In the genomic region with DNA sequence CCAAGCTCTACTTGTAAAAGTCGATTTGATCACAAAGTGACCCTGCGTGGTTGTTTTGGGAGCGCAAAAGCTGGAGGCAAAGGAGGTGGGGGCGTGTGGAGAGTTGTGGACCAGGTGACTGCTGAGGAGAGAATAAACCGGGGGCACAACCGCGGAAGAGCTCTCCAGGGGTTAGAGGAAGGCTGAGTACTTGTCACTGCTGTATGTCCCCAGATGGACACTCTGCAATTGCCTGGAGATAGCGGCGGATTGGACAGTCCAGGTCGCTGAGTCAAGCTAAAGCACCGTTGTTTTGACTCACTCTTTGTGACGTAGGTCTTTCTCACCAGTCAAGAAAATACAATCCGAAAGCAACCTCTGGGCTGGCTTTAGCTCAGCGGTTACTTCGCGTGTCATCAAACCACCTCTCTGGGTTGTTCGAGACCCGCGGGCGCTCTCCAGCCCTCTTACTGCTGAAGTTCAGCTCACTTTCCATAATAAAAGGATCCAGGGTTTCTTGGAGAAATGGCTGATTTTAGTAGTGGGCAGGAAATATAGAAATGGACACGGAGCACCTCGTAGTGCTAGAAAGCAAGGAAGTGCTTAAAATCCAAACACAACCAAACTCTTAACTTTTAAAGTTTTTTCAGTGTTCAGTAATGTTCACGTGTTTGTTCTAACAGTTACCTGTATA, we compare ENCODE assay signal across 9 cellular contexts. TPM values are rescaled to one million over a fixed set of nuclear protein-coding genes. Genes with fewer than 3 reads are reported as not detected.
DNase-seq lines count a peak whose midpoint lies in the region; ATAC-seq, FAIRE-seq and TF ChIP-seq lines count a peak whose summit lies in the region.
"Had no signal": no experiment of that assay in that cellular context is flagged by ENCODE, and none has a peak within 500 bp of the region (broad histone marks: within the 10 kb centered on the region; RNA-seq: fewer than 3 reads in every experiment).

No MANE protein-coding gene starts in this region.

- no peak for TF ChIP-seq POLR2A in spleen (IDR thresholded peaks at IDR 0.05)

- DNase-seq in DMS79 treated with DMSO at 0.1 percent for 48 hours (lab: John Stamatoyannopoulos, UW) (peak; percentile 6), UCSD-AML1 (lab: John Stamatoyannopoulos, UW; ENCODE audit: unreplicated experiment) (peak; percentile 33), brain pericyte (ENCODE audit: low read depth, low spot score) (peak; percentile 30), keratinocyte (ENCODE audit: low read depth, low spot score) (peak; percentile 88), spleen (no peak)
- peak; percentile 66 to 72 for DNase-seq in stimulated activated CD4-positive, alpha-beta T cell treated with anti-CD3 and anti-CD28 coated beads, Interleukin-4, amount 100 ng/mL, for 48 hours (ENCODE audit: low read depth in 2 of 2)

- H3K4me2 ChIP-seq in keratinocyte (ENCODE audit: control insufficient read depth, extremely low read depth, insufficient read depth, low read depth, low read length) = peak overlapping the region; percentile 55

- H3K36me3 ChIP-seq in HUES6 (ENCODE audit: control insufficient read depth, insufficient read depth, low read length) (no peaks in the 10 kb centered on the region), keratinocyte (ENCODE audit: control insufficient read depth in 2 of 2, extremely low read depth in 1 of 2, insufficient read depth in 2 of 2, low read length in 2 of 2) (no peaks in the 10 kb centered on the region), spleen (no peaks in the 10 kb centered on the region)

- H2AFZ ChIP-seq in keratinocyte (ENCODE audit: control insufficient read depth, low read length) = peak overlapping the region; percentile 7

- no peaks in the 10 kb centered on the region for H4K20me1 ChIP-seq in keratinocyte (ENCODE audit: control insufficient read depth, extremely low read depth, insufficient read depth, low read length)

- H3K4me3 ChIP-seq in HUES6 (ENCODE audit: low read depth, low read length) = peak overlapping the region; percentile 74
- H3K4me3 ChIP-seq in keratinocyte (ENCODE audit: control insufficient read depth in 2 of 3, extremely low read depth in 1 of 3, insufficient read depth in 2 of 3, low read depth in 1 of 3, low read length in 3 of 3) = peak overlapping the region; percentile 31 to 45 (median 31)
- H3K4me3 ChIP-seq in spleen = peak overlapping the region in 2 of 8 donors; percentile 9 to 46

- dilution Hi-C loops in keratinocyte (cut with MboI; ENCODE audit: extremely low pct_ligation_motif_present, low sequenced_read_pairs) = no loop called here

- H3K9me3 ChIP-seq in HUES6 (ENCODE audit: control insufficient read depth, insufficient read depth, low read depth, low read length) (no peaks in the 10 kb centered on the region), keratinocyte (ENCODE audit: control insufficient read depth, low read depth, low read length) (no peaks in the 10 kb centered on the region), spleen (no peaks in the 10 kb centered on the region)

- intact Hi-C loops in spleen (cut with DNase I; ENCODE audit: low total_unique reads) = no loop called here

- H3K4me1 ChIP-seq in HUES6 (ENCODE audit: control insufficient read depth, insufficient read depth, low read length) (no peaks in the 10 kb centered on the region), keratinocyte (ENCODE audit: control insufficient read depth, extremely low read depth, insufficient read depth, low read length) (no peaks in the 10 kb centered on the region), spleen (peaks cover 0 to 9% (median 0%) of the 10 kb centered on the region in 6 donors)

- ATAC-seq in GM21576 (IDR thresholded peaks at IDR 0.05; ENCODE audit: unreplicated experiment) = peak; percentile 88

- no peak for TF ChIP-seq CTCF in keratinocyte (optimal IDR thresholded peaks at IDR 0.05 in 1 of 3, IDR thresholded peaks at IDR 0.05 in 1 of 3, conservative IDR thresholded peaks at IDR 0.05 in 1 of 3; ENCODE audit: extremely low read depth in 1 of 3, insufficient read depth in 2 of 3, low read length in 3 of 3)
- TF ChIP-seq CTCF in spleen (IDR thresholded peaks at IDR 0.05 in 8 of 11, conservative IDR thresholded peaks at IDR 0.05 in 3 of 11) = no peak

- FAIRE-seq in keratinocyte (lab: Jason Lieb, UNC) = peak; percentile 94

- H3K9me1 ChIP-seq in keratinocyte (ENCODE audit: control insufficient read depth, extremely low read depth, insufficient read depth, low read length) = no peaks in the 10 kb centered on the region

- no peaks in the 10 kb centered on the region for H3K79me2 ChIP-seq in keratinocyte (ENCODE audit: control insufficient read depth, insufficient read depth, low read length)

- H3K27ac ChIP-seq in HUES6 (ENCODE audit: low read depth, low read length) (no peak overlapping the region), keratinocyte (ENCODE audit: control insufficient read depth, insufficient read depth, low read length) (no peak overlapping the region), spleen (no peak overlapping the region)
- H3K27ac ChIP-seq: VCaP had no signal

- H3K27me3 ChIP-seq in HUES6 (ENCODE audit: control insufficient read depth, insufficient read depth, low read length) (no peaks in the 10 kb centered on the region; the same call in 1 of the 2 replicates), keratinocyte (ENCODE audit: control insufficient read depth, extremely low read depth, insufficient read depth, low read length) (no peaks in the 10 kb centered on the region), spleen (replicated peaks in 1 of 7) (peaks cover 0 to 43% (median 0%) of the 10 kb centered on the region in 7 donors)

- peak overlapping the region; percentile 2 for H3K9ac ChIP-seq in HUES6 (ENCODE audit: low read length)
- no peak overlapping the region for H3K9ac ChIP-seq in keratinocyte (ENCODE audit: control insufficient read depth, extremely low read depth, insufficient read depth, low read length)

- WGBS in spleen, 5 donors = 11 to 17% (median 17%) methylated on average over 23 of the region's 23 CpGs

RNA-seq across cellular contexts. Expression of a gene that starts 25.7 kb away (rescaled TPM):
- polyA plus RNA-seq in keratinocyte (47.1 to 75.0 TPM (median 49.2 TPM) in 3 replicates), spleen (10 to 100 TPM; 44.1 to 80.3 (median 57.8) TPM)
- polyA plus RNA-seq in keratinocyte (2011; ENCODE audit: low read depth) = 161 TPM
- 48.6 and 71.2 TPM in 2 replicates for polyA plus RNA-seq in keratinocyte (2011; cell fraction: cytosol; rRNA removed)
- polyA plus RNA-seq in keratinocyte (2011; cell fraction: nucleus; rRNA removed) = 33.3 and 47.6 TPM in 2 replicates
- 67.6 and 72.5 TPM in 2 replicates for polyA plus RNA-seq in keratinocyte (2012; ENCODE audit: low replicate concordance)
- 15.2 to 27.6 TPM (median 17.9 TPM) in 3 replicates for polyA minus RNA-seq in keratinocyte
- polyA minus RNA-seq in keratinocyte (2011; cell fraction: cytosol; rRNA and poly(A)+ RNA removed) = 17.5 TPM
- 7.3 and 10.5 TPM in 2 replicates for polyA minus RNA-seq in keratinocyte (2011; cell fraction: nucleus; rRNA and poly(A)+ RNA removed)
- 10 to 100 TPM; 34.4 to 52.3 (median 43.1) TPM for total RNA-seq in spleen

RNA-seq across cellular contexts. Expression of a gene that starts 34.7 kb away (rescaled TPM):
- 36.8 to 44.5 TPM (median 40.3 TPM) in 3 replicates for polyA plus RNA-seq in keratinocyte
- polyA plus RNA-seq in keratinocyte (2011; ENCODE audit: low read depth) = 29.9 TPM
- polyA plus RNA-seq in keratinocyte (2011; cell fraction: cytosol; rRNA removed) = 27.1 and 39.2 TPM in 2 replicates
- 59.2 and 66.5 TPM in 2 replicates for polyA plus RNA-seq in keratinocyte (2011; cell fraction: nucleus; rRNA removed)
- 25.6 and 26.5 TPM in 2 replicates for polyA plus RNA-seq in keratinocyte (2012; ENCODE audit: low replicate concordance)
- 6.0 to 35.7 TPM (median 24.8 TPM) in 3 replicates for polyA minus RNA-seq in keratinocyte
- 18.6 TPM for polyA minus RNA-seq in keratinocyte (2011; cell fraction: cytosol; rRNA and poly(A)+ RNA removed)
- 23.5 and 30.6 TPM in 2 replicates for polyA minus RNA-seq in keratinocyte (2011; cell fraction: nucleus; rRNA and poly(A)+ RNA removed)
- total RNA-seq in spleen = 10 to 100 TPM; 30.2 to 40.8 (median 37.2) TPM
- 10 to 100 TPM; 16.5 to 26.1 (median 24.1) TPM for polyA plus RNA-seq in spleen

RNA-seq across cellular contexts. Expression of a gene that starts 34.8 kb away (rescaled TPM):
- polyA plus RNA-seq in keratinocyte = 72.0 to 115 TPM (median 87.8 TPM) in 3 replicates
- polyA plus RNA-seq in keratinocyte (2011; ENCODE audit: low read depth) = 114 TPM
- 78.1 and 84.1 TPM in 2 replicates for polyA plus RNA-seq in keratinocyte (2011; cell fraction: cytosol; rRNA removed)
- 124 and 130 TPM in 2 replicates for polyA plus RNA-seq in keratinocyte (2011; cell fraction: nucleus; rRNA removed)
- polyA plus RNA-seq in keratinocyte (2012; ENCODE audit: low replicate concordance) = 62.8 and 95.0 TPM in 2 replicates
- 36.5 to 103 TPM (median 75.3 TPM) in 3 replicates for polyA minus RNA-seq in keratinocyte
- polyA minus RNA-seq in keratinocyte (2011; cell fraction: cytosol; rRNA and poly(A)+ RNA removed) = 53.5 TPM
- polyA minus RNA-seq in keratinocyte (2011; cell fraction: nucleus; rRNA and poly(A)+ RNA removed) = 33.3 and 47.4 TPM in 2 replicates
- 10 to 100 TPM; 41.9 to 53.9 (median 47.6) TPM for total RNA-seq in spleen
- polyA plus RNA-seq in spleen = 10 to 100 TPM; 38.4 to 46.3 (median 45.5) TPM

RNA-seq across cellular contexts. Expression of a gene that starts 52.6 kb away (rescaled TPM):
- 0.22 to 0.48 TPM (median 0.23 TPM) in 3 replicates for polyA plus RNA-seq in keratinocyte
- not detected for polyA plus RNA-seq in keratinocyte (2011; ENCODE audit: low read depth)
- polyA plus RNA-seq in keratinocyte (2011; cell fraction: cytosol; rRNA removed) = 0.09 and 0.13 TPM in 2 replicates
- 1.4 and 1.7 TPM in 2 replicates for polyA plus RNA-seq in keratinocyte (2011; cell fraction: nucleus; rRNA removed)
- polyA plus RNA-seq in keratinocyte (2012; ENCODE audit: low replicate concordance) = 0.13 TPM in 1 of 2 replicates, not detected in the other
- 0.20 TPM in 1 of 3 replicates, not detected in the others for polyA minus RNA-seq in keratinocyte
- polyA minus RNA-seq in keratinocyte (2011; cell fraction: cytosol; rRNA and poly(A)+ RNA removed) = not detected
- polyA minus RNA-seq in keratinocyte (2011; cell fraction: nucleus; rRNA and poly(A)+ RNA removed) = 0.32 and 0.62 TPM in 2 replicates
- 1 to 10 TPM; 1.2 to 2.8 (median 1.8) TPM for total RNA-seq in spleen
- 1 to 10 TPM; 2.2 to 4.7 (median 3.8) TPM for polyA plus RNA-seq in spleen
